Comparison of ENCODE assay signal across 8 cellular contexts in the genomic region with DNA sequence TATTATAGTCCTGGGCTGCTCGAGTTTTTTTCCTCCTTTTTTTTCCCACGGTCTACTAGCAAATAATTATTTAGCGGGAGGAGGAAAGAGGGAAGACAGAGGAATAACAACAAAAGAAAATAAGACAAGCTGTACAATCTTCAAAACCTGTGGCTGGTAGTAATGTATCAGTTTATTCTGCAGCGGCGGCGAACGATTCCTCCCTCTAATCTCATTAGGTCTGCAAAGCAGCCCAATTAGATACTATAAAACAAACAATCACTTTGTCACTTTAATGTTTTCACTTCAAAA. TPM values are rescaled to one million over a fixed set of nuclear protein-coding genes. Genes with fewer than 3 reads are reported as not detected.
DNase-seq lines count a peak whose midpoint lies in the region; ATAC-seq, FAIRE-seq and TF ChIP-seq lines count a peak whose summit lies in the region.

No MANE protein-coding gene starts in this region.

- peaks cover 16% of the 10 kb centered on the region; the same call in 1 of the 2 replicates for H4K20me1 ChIP-seq in K562 (replicated peaks; ENCODE audit: control insufficient read depth, insufficient read depth, low read length)

- H3K27me3 ChIP-seq in HUES6 (ENCODE audit: control insufficient read depth, insufficient read depth, low read length) (peaks cover 16% of the 10 kb centered on the region), K562 (ENCODE audit: control insufficient read depth in 2 of 2, insufficient read depth in 2 of 2, low read length in 2 of 2) (no peaks in the 10 kb centered on the region)

- no peak for ATAC-seq in K562
- no peak for ATAC-seq in mucosa of descending colon

- H3K36me3 ChIP-seq in HUES6 (ENCODE audit: control insufficient read depth, insufficient read depth, low read length) = peaks cover 9% of the 10 kb centered on the region
- H3K36me3 ChIP-seq in K562 (ENCODE audit: control insufficient read depth, insufficient read depth, low read length) = peaks cover 19% of the 10 kb centered on the region; the same call in 2 of the 3 replicates
- peaks cover 5% of the 10 kb centered on the region for H3K36me3 ChIP-seq in mucosa of descending colon (ENCODE audit: low read depth)

- no peaks in the 10 kb centered on the region for H3K9me1 ChIP-seq in K562 (ENCODE audit: control insufficient read depth, insufficient read depth, low read length)

- H3K9me3 ChIP-seq in HUES6 (ENCODE audit: control insufficient read depth, insufficient read depth, low read depth, low read length) = no peaks in the 10 kb centered on the region
- H3K9me3 ChIP-seq in K562 (replicated peaks; ENCODE audit: control insufficient read depth, insufficient read depth, low read depth, low read length) = no peaks in the 10 kb centered on the region
- H3K9me3 ChIP-seq in mucosa of descending colon = no peaks in the 10 kb centered on the region

- 0% methylated on average over 7 of the region's 7 CpGs for WGBS in K562 (ENCODE audit: insufficient coverage, low coverage, missing lambda C conversion rate)

- H3K9ac ChIP-seq in HUES6 (ENCODE audit: low read length) (peak overlapping the region; percentile 92), K562 (ENCODE audit: insufficient read depth in 1 of 2, low read depth in 2 of 2, low read length in 2 of 2) (peak overlapping the region; percentile 87 to 96; a peak in 2 of 4 replicates)

- BruUV-seq in K562 (replicated peaks; lab: Mats Ljungman, UMichigan) = TSS peak; percentile 91

- H3K4me1 ChIP-seq in HUES6 (ENCODE audit: control insufficient read depth, insufficient read depth, low read length) = peaks cover 36% of the 10 kb centered on the region
- peaks cover 64 to 69% of the 10 kb centered on the region in 2 experiments for H3K4me1 ChIP-seq in K562 (replicated peaks in 1 of 2; ENCODE audit: control insufficient read depth in 2 of 2, insufficient read depth in 2 of 2, low read length in 2 of 2)
- peaks cover 45% of the 10 kb centered on the region for H3K4me1 ChIP-seq in mucosa of descending colon (ENCODE audit: low read depth)

- peak; percentile 18 for TF ChIP-seq CTCF in 22Rv1 (IDR thresholded peaks at IDR 0.05)
- no peak for TF ChIP-seq CTCF in K562 (IDR thresholded peaks at IDR 0.05 in 2 of 3, conservative IDR thresholded peaks at IDR 0.05 in 1 of 3; ENCODE audit: insufficient read depth in 2 of 3, low read depth in 1 of 3, low read length in 3 of 3)
- peak; percentile 3 for TF ChIP-seq CTCF in mucosa of descending colon (IDR thresholded peaks at IDR 0.05)

- no peak for FAIRE-seq in K562 (lab: Jason Lieb, UNC)

- POLR2A ChIA-PET in K562 (lab: Yijun Ruan, JAX) = interaction anchor here (0.6 to 1.2 kb wide), 6 partner anchors 9 to 646 kb away, joined by 3 to 9 read pairs (median 4); partner anchors contain the start of gene RPLP1

- peak overlapping the region; percentile 82 for H3K4me2 ChIP-seq in K562 (ENCODE audit: insufficient read depth, low read length)

- H3K4me3 ChIP-seq in HUES6 (ENCODE audit: low read depth, low read length) (peak overlapping the region; percentile 91), K562 (peak overlapping the region; percentile 56), mucosa of descending colon (no peak overlapping the region)

- intact Hi-C loops in K562 (cut with micrococcal nuclease) (loop anchor here (2.0 kb wide), 1 partner anchor 351 kb away; no protein-coding TSS in a partner anchor), mucosa of descending colon (cut with DNase I, micrococcal nuclease) (loop anchor here (10.0 kb wide), 2 partner anchors 227 to 503 kb away; no protein-coding TSS in a partner anchor)

- peaks cover 51% of the 10 kb centered on the region for H3K79me2 ChIP-seq in K562 (ENCODE audit: control insufficient read depth, insufficient read depth, low read length)

- H2AFZ ChIP-seq in K562 (ENCODE audit: low read depth, low read length) = peak overlapping the region; percentile 67; the same call in 1 of the 2 replicates

- TF ChIP-seq POLR2A in K562 (conservative IDR thresholded peaks at IDR 0.05) = no peak

- H3K27ac ChIP-seq in 22Rv1 = peak overlapping the region; percentile 96
- H3K27ac ChIP-seq in HUES6 (ENCODE audit: low read depth, low read length) = peak overlapping the region; percentile 97; the same call in 1 of the 2 replicates
- peak overlapping the region; percentile 97 for H3K27ac ChIP-seq in K562 (ENCODE audit: extremely low read depth, low read depth, low read length)

- CTCF ChIA-PET in K562 (lab: Yijun Ruan, JAX; ENCODE audit: low intra/inter-chr PET ratio) = no interaction called here

- DNase-seq in K562 (ENCODE audit: extremely low read depth in 1 of 4, low spot score in 3 of 4) (no peak), mucosa of descending colon (no peak), D341Med (ENCODE audit: low spot score) (no peak), NCI-H146 treated with DMSO at 0.1 percent for 48 hours (lab: John Stamatoyannopoulos, UW; ENCODE audit: unreplicated experiment) (no peak), hypothalamus (lab: John Stamatoyannopoulos, UW) (no peak), NCI-H146 (lab: John Stamatoyannopoulos, UW) (no peak)

- in situ Hi-C loops in K562 (cut with MboI) = no loop called here

- TF ChIP-seq RAD21 in K562 (CRISPR knock-in tag; conservative IDR thresholded peaks at IDR 0.05 in 1 of 2, IDR thresholded peaks at IDR 0.05 in 1 of 2) = no peak

- no peak for TF ChIP-seq EP300 in K562 (IDR thresholded peaks at IDR 0.05; ENCODE audit: low read length)

TF ChIP-seq in K562, 482 proteins besides CTCF, POLR2A, EP300 and RAD21:
- TF ChIP-seq FOXJ2 (tag; IDR thresholded peaks at IDR 0.05) (peak; percentile 53; the same call in 1 of the 2 replicates), ZNF184 (CRISPR knock-in tag; IDR thresholded peaks at IDR 0.05) (no peak), ZNF644 (tag; IDR thresholded peaks at IDR 0.05; ENCODE audit: low read depth) (no peak), ZNF584 (CRISPR knock-in tag; IDR thresholded peaks at IDR 0.05; ENCODE audit: low read depth) (no peak), ATF1 (CRISPR knock-in tag; IDR thresholded peaks at IDR 0.05) (no peak), ATF1 (tag; IDR thresholded peaks at IDR 0.05) (peak; percentile 62)
- TF ChIP-seq, protein P1, sequence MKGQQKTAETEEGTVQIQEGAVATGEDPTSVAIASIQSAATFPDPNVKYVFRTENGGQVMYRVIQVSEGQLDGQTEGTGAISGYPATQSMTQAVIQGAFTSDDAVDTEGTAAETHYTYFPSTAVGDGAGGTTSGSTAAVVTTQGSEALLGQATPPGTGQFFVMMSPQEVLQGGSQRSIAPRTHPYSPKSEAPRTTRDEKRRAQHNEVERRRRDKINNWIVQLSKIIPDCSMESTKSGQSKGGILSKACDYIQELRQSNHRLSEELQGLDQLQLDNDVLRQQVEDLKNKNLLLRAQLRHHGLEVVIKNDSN (CRISPR knock-in tag; IDR thresholded peaks at IDR 0.05) = no peak

RNA-seq across cellular contexts. Expression of gene TLE3, which starts 0.4 kb away (rescaled TPM):
- 47.5 and 98.2 TPM in 2 replicates for total RNA-seq in K562 (2011; cell fraction: chromatin; rRNA removed; ENCODE audit: low replicate concordance)
- 56.7 and 69.2 TPM in 2 replicates for total RNA-seq in K562 (2011; cell fraction: nucleolus; rRNA removed)
- 49.1 and 56.6 TPM in 2 replicates for total RNA-seq in K562 (2011; cell fraction: nucleoplasm; rRNA removed)
- 26.9 and 31.6 TPM in 2 replicates for total RNA-seq in K562 (2014; rRNA removed)
- 13.4 and 14.2 TPM in 2 replicates for total RNA-seq in K562 (2014; rRNA removed; fragmentation: Illumina TruSeq; extraction: Trizol)
- total RNA-seq in K562 (2015; rRNA removed; fragmentation: Illumina TruSeq; extraction: Trizol) = 14.1 and 14.3 TPM in 2 replicates
- 78.3 and 84.2 TPM in 2 replicates for total RNA-seq in K562 (2021)
- polyA plus RNA-seq in K562 (2011; rRNA removed) = 6.4 and 14.8 TPM in 2 replicates
- 8.4 and 9.7 TPM in 2 replicates for polyA plus RNA-seq in K562 (2011; cell fraction: cytosol; rRNA removed)
- polyA plus RNA-seq in K562 (2011; cell fraction: nucleus; rRNA removed) = 34.5 and 47.6 TPM in 2 replicates
- polyA plus RNA-seq in K562 (2012) = 33.7 and 52.9 TPM in 2 replicates
- 14.4 and 30.2 TPM in 2 replicates for polyA plus RNA-seq in K562 (2014; fragmentation: Illumina TruSeq; extraction: Trizol)
- 1 to 10 TPM; 1.5 to 2.3 TPM for polyA plus RNA-seq in K562 (2014; fragmentation: Nextera tagmentation; extraction: Ambion mirVana)
- 21.1 and 25.2 TPM in 2 replicates for polyA plus RNA-seq in K562 (2014; rRNA removed)
- polyA minus RNA-seq in K562 (2011; rRNA and poly(A)+ RNA removed) = 32.3 and 47.1 TPM in 2 replicates
- 34.6 and 56.1 TPM in 2 replicates for polyA minus RNA-seq in K562 (2011; cell fraction: cytosol; rRNA and poly(A)+ RNA removed)
- polyA minus RNA-seq in K562 (2011; cell fraction: nucleus; rRNA and poly(A)+ RNA removed) = 45.1 and 56.8 TPM in 2 replicates
- 100 to 1,000 TPM in 2 of 3 donors, 10 to 100 TPM in 1; 77.6 to 123 (median 103) TPM for total RNA-seq in mucosa of descending colon

Comparison
In these comparisons a context has a peak if more than half of its experiments do, and no peak if none do; other contexts are left out.
1. CTCF ChIP-seq: peak in 22Rv1 (single experiment) and mucosa of descending colon (single experiment); none in K562 (0 of 3).
2. Peak in every context shown above with its lines, with median percentiles within 50 percentile points of each other: H3K27ac ChIP-seq.